ENCODE assay signal across 11 cellular contexts in the genomic region with DNA sequence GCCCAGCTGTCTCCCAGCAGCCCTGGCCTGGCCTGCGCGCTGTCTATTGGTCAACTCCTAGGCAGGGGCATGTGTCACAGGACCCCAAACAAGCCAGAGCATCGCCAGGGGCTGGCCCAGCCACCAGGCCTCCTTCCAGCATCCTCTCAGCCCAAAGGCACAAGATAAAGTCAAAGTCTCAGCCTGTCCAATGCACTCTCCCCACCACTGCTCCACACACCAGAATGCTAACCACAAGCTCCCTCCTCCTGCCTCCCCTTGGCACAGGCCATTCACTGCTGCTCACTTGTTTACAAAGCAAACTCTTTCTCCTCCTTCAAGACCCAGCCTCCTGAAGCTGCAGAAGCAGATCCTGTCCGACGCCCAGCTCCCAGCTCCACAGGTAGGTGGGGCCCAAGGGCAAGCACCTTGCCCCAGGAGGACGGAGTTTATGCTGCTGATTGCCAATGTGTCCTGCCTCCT.
DNase-seq lines count a peak whose midpoint lies in the region; ATAC-seq and TF ChIP-seq lines count a peak whose summit lies in the region.
"Had no signal": no experiment of that assay in that cellular context is flagged by ENCODE, and none has a peak within 500 bp of the region (broad histone marks: within the 10 kb centered on the region; RNA-seq: fewer than 3 reads in every experiment).

No MANE protein-coding gene starts in this region.

- no peaks in the 10 kb centered on the region for H3K9me3 ChIP-seq in DND-41 (ENCODE audit: insufficient read depth, low read length, severe bottlenecking)

- peak; percentile 34 for TF ChIP-seq CTCF in DND-41 (IDR thresholded peaks at IDR 0.05; ENCODE audit: borderline replicate concordance, extremely low read depth, low read length, poor library complexity, severe bottlenecking)
- peak; percentile 33 for TF ChIP-seq CTCF in epithelial cell of esophagus (IDR thresholded peaks at IDR 0.05; ENCODE audit: insufficient read depth, low read depth, low read length, missing control alignments)

- no peak overlapping the region for H3K4me2 ChIP-seq in DND-41 (ENCODE audit: insufficient read depth, low read length)

- H2AFZ ChIP-seq in DND-41 (ENCODE audit: low read depth, low read length): no peak overlapping the region

- H3K36me3 ChIP-seq in DND-41 (ENCODE audit: insufficient read depth, low read length): no peaks in the 10 kb centered on the region

- H3K79me2 ChIP-seq in DND-41 (ENCODE audit: insufficient read depth, low read length): no peaks in the 10 kb centered on the region

- H3K4me3 ChIP-seq in DND-41 (ENCODE audit: low read depth in 1 of 2, low read length in 2 of 2): no peak overlapping the region
- H3K4me3 ChIP-seq in epithelial cell of esophagus (ENCODE audit: low read length): no peak overlapping the region

- no peak overlapping the region for H3K27ac ChIP-seq in DND-41 (ENCODE audit: low read length)

- no peak overlapping the region for H3K9ac ChIP-seq in DND-41 (ENCODE audit: low read depth, low read length)

- 0 out of 2 replicates have a peak, but pooled peaks cover 4% of the 10 kb centered on the region for H4K20me1 ChIP-seq in DND-41 (ENCODE audit: insufficient read depth, low read length)

- ATAC-seq in DND-41 (ENCODE audit: insufficient read depth, low read depth) (0 out of 3 replicates have a peak, but pooled peaks have one; percentile 47), HG03097 (IDR thresholded peaks at IDR 0.05; ENCODE audit: low FRiP score, unreplicated experiment) (no peak), HG02642 (IDR thresholded peaks at IDR 0.05; ENCODE audit: poor library complexity, unreplicated experiment) (no peak), GM21717 (IDR thresholded peaks at IDR 0.05; ENCODE audit: unreplicated experiment) (no peak)

- no peak for DNase-seq in DND-41
- peak; percentile 70 for DNase-seq in NCI-H2029 (lab: John Stamatoyannopoulos, UW)
- peak; percentile 36 for DNase-seq in epithelial cell of esophagus (ENCODE audit: low read depth)
- DNase-seq in mucosa of gallbladder (ENCODE audit: low spot score): peak; percentile 65
- DNase-seq in NCI-H2227 treated with DMSO at 0.1 percent for 48 hours (lab: John Stamatoyannopoulos, UW): no peak
- DNase-seq: cerebellar nuclear complex, naive B cell, NCI-H2081 treated with DMSO at 0.1 percent for 48 hours had no signal

- no peaks in the 10 kb centered on the region for H3K27me3 ChIP-seq in DND-41 (ENCODE audit: insufficient read depth, low read length, poor library complexity)

- H3K4me1 ChIP-seq in DND-41 (ENCODE audit: insufficient read depth, low read length): no peaks in the 10 kb centered on the region

Comparison
In these comparisons a context has a peak if more than half of its experiments do, and no peak if none do; other contexts are left out.
1. DNase-seq: peak in NCI-H2029 (single experiment), epithelial cell of esophagus (single experiment) and mucosa of gallbladder (single experiment); none in DND-41 (single experiment) and NCI-H2227 treated with DMSO at 0.1 percent for 48 hours (single experiment).